1 cellular context compared by ENCODE assay signal in genomic region chr1:101130673-101131072, GRCh38.
TF ChIP-seq lines count a peak whose summit lies in the region.

No MANE protein-coding gene starts in this region.

TF ChIP-seq in K562, 482 proteins besides CTCF, POLR2A, EP300 and RAD21:
- TF ChIP-seq, protein P1, sequence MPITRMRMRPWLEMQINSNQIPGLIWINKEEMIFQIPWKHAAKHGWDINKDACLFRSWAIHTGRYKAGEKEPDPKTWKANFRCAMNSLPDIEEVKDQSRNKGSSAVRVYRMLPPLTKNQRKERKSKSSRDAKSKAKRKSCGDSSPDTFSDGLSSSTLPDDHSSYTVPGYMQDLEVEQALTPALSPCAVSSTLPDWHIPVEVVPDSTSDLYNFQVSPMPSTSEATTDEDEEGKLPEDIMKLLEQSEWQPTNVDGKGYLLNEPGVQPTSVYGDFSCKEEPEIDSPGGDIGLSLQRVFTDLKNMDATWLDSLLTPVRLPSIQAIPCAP (CRISPR knock-in tag; IDR thresholded peaks at IDR 0.05; ENCODE audit: borderline replicate concordance) = no peak
- TF ChIP-seq ARID1B (IDR thresholded peaks at IDR 0.05) = peak; percentile 30; the same call in 1 of the 2 replicates
- TF ChIP-seq HDAC1 (IDR thresholded peaks at IDR 0.05) = peak in 1 of 2 experiments; percentile 51; a peak in 1 of 4 replicates
- TF ChIP-seq CBFA2T3 (IDR thresholded peaks at IDR 0.05) = peak; percentile 57
- no peak for TF ChIP-seq XRCC4 (IDR thresholded peaks at IDR 0.05; ENCODE audit: extremely low read depth, insufficient read depth, insufficient read length)
- no peak for TF ChIP-seq BCLAF1 (IDR thresholded peaks at IDR 0.05; ENCODE audit: borderline replicate concordance in 1 of 2, control insufficient read depth in 1 of 2, low read depth in 2 of 2, low read length in 1 of 2)
- no peak for TF ChIP-seq NR3C1 (CRISPR knock-in tag; IDR thresholded peaks at IDR 0.05)
- TF ChIP-seq HNRNPLL (IDR thresholded peaks at IDR 0.05; ENCODE audit: low read depth, low read length, poor library complexity, severe bottlenecking) = peak; percentile 89
- TF ChIP-seq CSDE1 (IDR thresholded peaks at IDR 0.05) = no peak
- no peak for TF ChIP-seq AFF1 (IDR thresholded peaks at IDR 0.05; ENCODE audit: low read depth in 1 of 2, partially characterized antibody in 2 of 2)
- TF ChIP-seq MEIS2 (IDR thresholded peaks at IDR 0.05; ENCODE audit: partially characterized antibody) = peak; percentile 56
- peak; percentile 30; the same call in 1 of the 2 replicates for TF ChIP-seq CTBP1 (IDR thresholded peaks at IDR 0.05; ENCODE audit: borderline replicate concordance)
- no peak for TF ChIP-seq SRSF1 (IDR thresholded peaks at IDR 0.05; ENCODE audit: low read depth, low read length)
- TF ChIP-seq, protein P2, sequence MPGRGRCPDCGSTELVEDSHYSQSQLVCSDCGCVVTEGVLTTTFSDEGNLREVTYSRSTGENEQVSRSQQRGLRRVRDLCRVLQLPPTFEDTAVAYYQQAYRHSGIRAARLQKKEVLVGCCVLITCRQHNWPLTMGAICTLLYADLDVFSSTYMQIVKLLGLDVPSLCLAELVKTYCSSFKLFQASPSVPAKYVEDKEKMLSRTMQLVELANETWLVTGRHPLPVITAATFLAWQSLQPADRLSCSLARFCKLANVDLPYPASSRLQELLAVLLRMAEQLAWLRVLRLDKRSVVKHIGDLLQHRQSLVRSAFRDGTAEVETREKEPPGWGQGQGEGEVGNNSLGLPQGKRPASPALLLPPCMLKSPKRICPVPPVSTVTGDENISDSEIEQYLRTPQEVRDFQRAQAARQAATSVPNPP (IDR thresholded peaks at IDR 0.05; ENCODE audit: borderline replicate concordance, insufficient read depth, insufficient read length) = no peak
- TF ChIP-seq OTX1 (CRISPR knock-in tag; IDR thresholded peaks at IDR 0.05) = no peak
- TF ChIP-seq TEAD4 (IDR thresholded peaks at IDR 0.05; ENCODE audit: low read length) = peak; percentile 67
- TF ChIP-seq TEAD4 (CRISPR knock-in tag; IDR thresholded peaks at IDR 0.05; ENCODE audit: borderline replicate concordance) = no peak
- TF ChIP-seq KDM1A (IDR thresholded peaks at IDR 0.05) = peak; percentile 71 to 80; a peak in 3 of 4 replicates
- TF ChIP-seq STAT5A (IDR thresholded peaks at IDR 0.05; ENCODE audit: borderline replicate concordance, low read length) = 0 out of 2 replicates have a peak, but pooled peaks have one; percentile 26
